Comparison of ENCODE assay signal across 8 cellular contexts in genomic region chr19:2462635-2463421, GRCh38. TPM values are rescaled to one million over a fixed set of nuclear protein-coding genes. Genes with fewer than 3 reads are reported as not detected.
DNase-seq lines count a peak whose midpoint lies in the region; ATAC-seq, FAIRE-seq and TF ChIP-seq lines count a peak whose summit lies in the region.

No MANE protein-coding gene starts in this region.

- H3K9me1 ChIP-seq in K562 (ENCODE audit: control insufficient read depth, insufficient read depth, low read length) = no peaks in the 10 kb centered on the region

- no peak overlapping the region for H3K4me2 ChIP-seq in K562 (ENCODE audit: insufficient read depth, low read length)

- no peak overlapping the region for H3K4me3 ChIP-seq in K562

- no peaks in the 10 kb centered on the region for H3K9me3 ChIP-seq in K562 (replicated peaks; ENCODE audit: control insufficient read depth, insufficient read depth, low read depth, low read length)

- no peak for TF ChIP-seq POLR2A in K562 (conservative IDR thresholded peaks at IDR 0.05)

- H3K27ac ChIP-seq in K562 (ENCODE audit: extremely low read depth, low read depth, low read length) = no peak overlapping the region

- DNase-seq in EH (ENCODE audit: low read depth) (peak; percentile 95), NCI-H2029 (lab: John Stamatoyannopoulos, UW) (peak; percentile 83), K562 (ENCODE audit: extremely low read depth in 1 of 4, low spot score in 3 of 4) (no peak), iPS DF 19.7 (ENCODE audit: low read depth, low spot score) (peak; percentile 98), putamen (ENCODE audit: low spot score) (peak; percentile 84), NCI-H1694 treated with DMSO at 0.1 percent for 48 hours (lab: John Stamatoyannopoulos, UW) (no peak)

- CTCF ChIA-PET in K562 (lab: Yijun Ruan, JAX; ENCODE audit: low intra/inter-chr PET ratio) = no interaction called here

- TF ChIP-seq CTCF in K562 (IDR thresholded peaks at IDR 0.05 in 2 of 3, conservative IDR thresholded peaks at IDR 0.05 in 1 of 3; ENCODE audit: insufficient read depth in 2 of 3, low read depth in 1 of 3, low read length in 3 of 3) = no peak

- peaks cover 0 to 20% of the 10 kb centered on the region in 2 experiments; a peak in 2 of 5 replicates for H3K4me1 ChIP-seq in K562 (replicated peaks in 1 of 2; ENCODE audit: control insufficient read depth in 2 of 2, insufficient read depth in 2 of 2, low read length in 2 of 2)

- H3K27me3 ChIP-seq in K562 (ENCODE audit: control insufficient read depth in 2 of 2, insufficient read depth in 2 of 2, low read length in 2 of 2) = no peaks in the 10 kb centered on the region

- POLR2A ChIA-PET in K562 (lab: Yijun Ruan, JAX) = interaction anchor here (0.7 to 3.4 kb wide), 3 partner anchors 9 to 356 kb away, joined by 3 to 15 read pairs (median 4); partner anchors contain the start of gene GADD45B

- WGBS in K562 (ENCODE audit: insufficient coverage, low coverage, missing lambda C conversion rate) = 63% methylated on average over 20 of the region's 46 CpGs

- H3K9ac ChIP-seq in K562 (ENCODE audit: insufficient read depth in 1 of 2, low read depth in 2 of 2, low read length in 2 of 2) = no peak overlapping the region

- in situ Hi-C loops in K562 (cut with MboI) = no loop called here

- no peak for TF ChIP-seq EP300 in K562 (IDR thresholded peaks at IDR 0.05; ENCODE audit: low read length)

- intact Hi-C loops in K562 (cut with micrococcal nuclease) = no loop called here

- H4K20me1 ChIP-seq in K562 (replicated peaks; ENCODE audit: control insufficient read depth, insufficient read depth, low read length) = no peaks in the 10 kb centered on the region

- H3K36me3 ChIP-seq in K562 (ENCODE audit: control insufficient read depth, insufficient read depth, low read length) = no peaks in the 10 kb centered on the region

- ATAC-seq in K562 (no peak), HG03521 (IDR thresholded peaks at IDR 0.05; ENCODE audit: unreplicated experiment) (no peak), HG03159 (IDR thresholded peaks at IDR 0.05; ENCODE audit: unreplicated experiment) (no peak)

- no TSS peak for BruUV-seq in K562 (replicated peaks; lab: Mats Ljungman, UMichigan)

- no peak for TF ChIP-seq RAD21 in K562 (CRISPR knock-in tag; conservative IDR thresholded peaks at IDR 0.05 in 1 of 2, IDR thresholded peaks at IDR 0.05 in 1 of 2)

- H2AFZ ChIP-seq in K562 (ENCODE audit: low read depth, low read length) = no peak overlapping the region

- H3K79me2 ChIP-seq in K562 (ENCODE audit: control insufficient read depth, insufficient read depth, low read length) = no peaks in the 10 kb centered on the region

- no peak for FAIRE-seq in K562 (lab: Jason Lieb, UNC)

TF ChIP-seq in K562, 482 proteins besides CTCF, POLR2A, EP300 and RAD21 (continues in another document):
- TF ChIP-seq CHD2 (IDR thresholded peaks at IDR 0.05; ENCODE audit: low read depth, low read length) (no peak), SMAD3 (CRISPR knock-in tag; conservative IDR thresholded peaks at IDR 0.05) (no peak), MCM3 (IDR thresholded peaks at IDR 0.05) (no peak), ADNP (tag; IDR thresholded peaks at IDR 0.05) (0 out of 2 replicates have a peak, but pooled peaks have one; percentile 21), KDM1A (IDR thresholded peaks at IDR 0.05) (peak; percentile 51 to 68; a peak in 3 of 4 replicates), FOS (IDR thresholded peaks at IDR 0.05; ENCODE audit: extremely low read depth, insufficient read length) (no peak), NCOA4 (IDR thresholded peaks at IDR 0.05; ENCODE audit: partially characterized antibody) (no peak), ATF3 (IDR thresholded peaks at IDR 0.05) (no peak), ATF3 (CRISPR knock-in tag; conservative IDR thresholded peaks at IDR 0.05) (no peak), GTF2E2 (tag; IDR thresholded peaks at IDR 0.05) (no peak), KLF10 (CRISPR knock-in tag; IDR thresholded peaks at IDR 0.05) (no peak), TEAD2 (tag; IDR thresholded peaks at IDR 0.05) (0 out of 2 replicates have a peak, but pooled peaks have one; percentile 34), NCOA6 (IDR thresholded peaks at IDR 0.05) (no peak), NFIC (IDR thresholded peaks at IDR 0.05) (peak; percentile 41; the same call in 1 of the 2 replicates), VEZF1 (CRISPR knock-in tag; IDR thresholded peaks at IDR 0.05) (no peak)

RNA-seq across cellular contexts. Expression of gene LMNB2, which starts 6.1 kb away (rescaled TPM):
- total RNA-seq in K562 (2011; cell fraction: chromatin; rRNA removed; ENCODE audit: low replicate concordance) = 40.1 and 85.1 TPM in 2 replicates
- total RNA-seq in K562 (2011; cell fraction: nucleolus; rRNA removed) = 40.9 and 42.2 TPM in 2 replicates
- total RNA-seq in K562 (2011; cell fraction: nucleoplasm; rRNA removed) = 35.7 and 48.3 TPM in 2 replicates
- total RNA-seq in K562 (2014; rRNA removed) = 133 and 141 TPM in 2 replicates
- total RNA-seq in K562 (2014; rRNA removed; fragmentation: Illumina TruSeq; extraction: Trizol) = 46.8 and 52.9 TPM in 2 replicates
- total RNA-seq in K562 (2015; rRNA removed; fragmentation: Illumina TruSeq; extraction: Trizol) = 105 and 106 TPM in 2 replicates
- 98.3 and 123 TPM in 2 replicates for total RNA-seq in K562 (2021)
- polyA plus RNA-seq in K562 (2011; rRNA removed) = 90.3 and 94.7 TPM in 2 replicates
- 191 and 212 TPM in 2 replicates for polyA plus RNA-seq in K562 (2011; cell fraction: cytosol; rRNA removed)
- polyA plus RNA-seq in K562 (2011; cell fraction: nucleus; rRNA removed) = 59.1 and 76.5 TPM in 2 replicates
- 58.8 and 94.2 TPM in 2 replicates for polyA plus RNA-seq in K562 (2012)
- polyA plus RNA-seq in K562 (2014; fragmentation: Illumina TruSeq; extraction: Trizol) = 117 and 161 TPM in 2 replicates
- under 1 TPM; 0.48 to 0.71 TPM for polyA plus RNA-seq in K562 (2014; fragmentation: Nextera tagmentation; extraction: Ambion mirVana)
- polyA plus RNA-seq in K562 (2014; rRNA removed) = 94.5 and 105 TPM in 2 replicates
- 57.4 and 85.2 TPM in 2 replicates for polyA minus RNA-seq in K562 (2011; rRNA and poly(A)+ RNA removed)
- polyA minus RNA-seq in K562 (2011; cell fraction: cytosol; rRNA and poly(A)+ RNA removed) = 48.5 and 69.4 TPM in 2 replicates
- 10.8 and 13.6 TPM in 2 replicates for polyA minus RNA-seq in K562 (2011; cell fraction: nucleus; rRNA and poly(A)+ RNA removed)

RNA-seq across cellular contexts. Expression of gene GADD45B, which starts 13.1 kb away (rescaled TPM):
- total RNA-seq in K562 (2011; cell fraction: chromatin; rRNA removed; ENCODE audit: low replicate concordance) = 7.1 and 17.3 TPM in 2 replicates
- total RNA-seq in K562 (2011; cell fraction: nucleolus; rRNA removed) = 18.6 and 27.0 TPM in 2 replicates
- total RNA-seq in K562 (2011; cell fraction: nucleoplasm; rRNA removed) = 12.8 and 19.0 TPM in 2 replicates
- total RNA-seq in K562 (2014; rRNA removed) (3.9 and 4.1 TPM in 2 replicates), K562 (2014; rRNA removed; fragmentation: Illumina TruSeq; extraction: Trizol) (1.7 and 2.1 TPM in 2 replicates), K562 (2015; rRNA removed; fragmentation: Illumina TruSeq; extraction: Trizol) (1.9 and 2.0 TPM in 2 replicates), K562 (2021) (2.9 and 3.1 TPM in 2 replicates)
- polyA plus RNA-seq in K562 (2011; rRNA removed) (2.7 and 4.7 TPM in 2 replicates), K562 (2014; fragmentation: Illumina TruSeq; extraction: Trizol) (0.79 and 1.0 TPM in 2 replicates), K562 (2014; fragmentation: Nextera tagmentation; extraction: Ambion mirVana) (under 1 TPM; 0.06 to 0.18 TPM), K562 (2014; rRNA removed) (2.5 and 2.7 TPM in 2 replicates)
- polyA plus RNA-seq in K562 (2011; cell fraction: cytosol; rRNA removed) = 5.2 and 6.5 TPM in 2 replicates
- 8.7 and 19.6 TPM in 2 replicates for polyA plus RNA-seq in K562 (2011; cell fraction: nucleus; rRNA removed)
- 2.9 and 8.2 TPM in 2 replicates for polyA plus RNA-seq in K562 (2012)
- polyA minus RNA-seq in K562 (2011; rRNA and poly(A)+ RNA removed) = 3.5 and 5.2 TPM in 2 replicates
- polyA minus RNA-seq in K562 (2011; cell fraction: cytosol; rRNA and poly(A)+ RNA removed) = 4.3 and 18.2 TPM in 2 replicates
- 17.8 and 31.2 TPM in 2 replicates for polyA minus RNA-seq in K562 (2011; cell fraction: nucleus; rRNA and poly(A)+ RNA removed)

RNA-seq across cellular contexts. Expression of gene TIMM13, which starts 35.4 kb away (rescaled TPM):
- total RNA-seq in K562 (2011; cell fraction: chromatin; rRNA removed; ENCODE audit: low replicate concordance) = 33.4 and 83.5 TPM in 2 replicates
- 50.0 and 67.9 TPM in 2 replicates for total RNA-seq in K562 (2011; cell fraction: nucleolus; rRNA removed)
- 30.1 and 33.7 TPM in 2 replicates for total RNA-seq in K562 (2011; cell fraction: nucleoplasm; rRNA removed)
- total RNA-seq in K562 (2014; rRNA removed) (112 and 140 TPM in 2 replicates), K562 (2014; rRNA removed; fragmentation: Illumina TruSeq; extraction: Trizol) (13.8 and 18.7 TPM in 2 replicates), K562 (2015; rRNA removed; fragmentation: Illumina TruSeq; extraction: Trizol) (81.1 and 90.4 TPM in 2 replicates), K562 (2021) (215 and 235 TPM in 2 replicates)
- polyA plus RNA-seq in K562 (2011; rRNA removed) (35.0 and 50.3 TPM in 2 replicates), K562 (2014; fragmentation: Illumina TruSeq; extraction: Trizol) (20.3 and 68.0 TPM in 2 replicates), K562 (2014; fragmentation: Nextera tagmentation; extraction: Ambion mirVana) (10 to 100 TPM; 17.6 to 71.8 TPM), K562 (2014; rRNA removed) (105 and 132 TPM in 2 replicates)
- polyA plus RNA-seq in K562 (2011; cell fraction: cytosol; rRNA removed) = 77.5 and 236 TPM in 2 replicates
- polyA plus RNA-seq in K562 (2011; cell fraction: nucleus; rRNA removed) = 41.8 and 63.1 TPM in 2 replicates
- polyA plus RNA-seq in K562 (2012) = 83.8 and 112 TPM in 2 replicates
- 4.1 and 9.6 TPM in 2 replicates for polyA minus RNA-seq in K562 (2011; rRNA and poly(A)+ RNA removed)
- 27.2 and 34.0 TPM in 2 replicates for polyA minus RNA-seq in K562 (2011; cell fraction: cytosol; rRNA and poly(A)+ RNA removed)
- polyA minus RNA-seq in K562 (2011; cell fraction: nucleus; rRNA and poly(A)+ RNA removed) = 18.0 and 20.1 TPM in 2 replicates

Comparison
In these comparisons a context has a peak if more than half of its experiments do, and no peak if none do; other contexts are left out.
1. DNase-seq: peak in EH (single experiment), NCI-H2029 (single experiment), iPS DF 19.7 (single experiment) and putamen (single experiment); none in K562 (0 of 4) and NCI-H1694 treated with DMSO at 0.1 percent for 48 hours (single experiment).